Comparison of ENCODE assay signal across 2 cellular contexts in the genomic region with DNA sequence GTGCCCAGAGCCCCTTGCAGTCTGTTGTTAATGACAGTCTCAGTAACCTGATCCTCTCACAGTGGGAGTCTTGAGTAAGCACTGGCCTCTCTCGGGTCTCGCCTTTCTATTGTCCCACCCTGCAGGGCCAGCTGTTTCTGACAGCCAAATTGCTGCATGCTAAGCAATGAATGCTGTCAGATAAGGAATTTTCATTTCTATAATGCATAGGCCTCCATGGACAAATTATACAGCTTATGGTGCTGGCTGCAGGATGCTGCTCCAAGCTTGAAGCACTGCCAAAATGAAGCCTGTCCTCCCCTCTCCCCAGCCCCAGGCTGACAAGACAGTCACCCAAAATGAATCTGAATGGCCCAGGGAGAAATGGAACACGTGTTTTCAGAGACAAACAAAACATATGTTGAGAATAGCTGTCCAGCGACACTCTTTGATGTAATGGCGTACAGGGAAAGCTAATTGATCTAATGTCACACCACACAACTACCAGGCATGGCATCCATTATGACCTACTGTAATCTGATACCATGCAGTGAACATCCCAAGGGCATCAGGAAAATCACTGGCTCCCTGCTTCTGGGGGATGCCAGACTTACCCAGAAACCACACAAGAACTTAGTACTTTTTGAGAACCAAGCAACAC.
TF ChIP-seq lines count a peak whose summit lies in the region.

No MANE protein-coding gene starts in this region.

TF ChIP-seq in GM23338, 12 proteins besides CTCF, POLR2A, EP300 and RAD21:
- TF ChIP-seq JUNB (IDR thresholded peaks at IDR 0.05; ENCODE audit: unreplicated experiment) (no peak), CREB1 (CRISPR knock-in tag; IDR thresholded peaks at IDR 0.05; ENCODE audit: low read depth) (0 out of 2 replicates have a peak, but pooled peaks have one; percentile 43), POLR2AphosphoS5 (IDR thresholded peaks at IDR 0.05; ENCODE audit: low read depth) (no peak)
- TF ChIP-seq, protein P1, sequence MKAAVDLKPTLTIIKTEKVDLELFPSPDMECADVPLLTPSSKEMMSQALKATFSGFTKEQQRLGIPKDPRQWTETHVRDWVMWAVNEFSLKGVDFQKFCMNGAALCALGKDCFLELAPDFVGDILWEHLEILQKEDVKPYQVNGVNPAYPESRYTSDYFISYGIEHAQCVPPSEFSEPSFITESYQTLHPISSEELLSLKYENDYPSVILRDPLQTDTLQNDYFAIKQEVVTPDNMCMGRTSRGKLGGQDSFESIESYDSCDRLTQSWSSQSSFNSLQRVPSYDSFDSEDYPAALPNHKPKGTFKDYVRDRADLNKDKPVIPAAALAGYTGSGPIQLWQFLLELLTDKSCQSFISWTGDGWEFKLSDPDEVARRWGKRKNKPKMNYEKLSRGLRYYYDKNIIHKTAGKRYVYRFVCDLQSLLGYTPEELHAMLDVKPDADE (IDR thresholded peaks at IDR 0.05) = no peak
- TF ChIP-seq, protein P2, sequence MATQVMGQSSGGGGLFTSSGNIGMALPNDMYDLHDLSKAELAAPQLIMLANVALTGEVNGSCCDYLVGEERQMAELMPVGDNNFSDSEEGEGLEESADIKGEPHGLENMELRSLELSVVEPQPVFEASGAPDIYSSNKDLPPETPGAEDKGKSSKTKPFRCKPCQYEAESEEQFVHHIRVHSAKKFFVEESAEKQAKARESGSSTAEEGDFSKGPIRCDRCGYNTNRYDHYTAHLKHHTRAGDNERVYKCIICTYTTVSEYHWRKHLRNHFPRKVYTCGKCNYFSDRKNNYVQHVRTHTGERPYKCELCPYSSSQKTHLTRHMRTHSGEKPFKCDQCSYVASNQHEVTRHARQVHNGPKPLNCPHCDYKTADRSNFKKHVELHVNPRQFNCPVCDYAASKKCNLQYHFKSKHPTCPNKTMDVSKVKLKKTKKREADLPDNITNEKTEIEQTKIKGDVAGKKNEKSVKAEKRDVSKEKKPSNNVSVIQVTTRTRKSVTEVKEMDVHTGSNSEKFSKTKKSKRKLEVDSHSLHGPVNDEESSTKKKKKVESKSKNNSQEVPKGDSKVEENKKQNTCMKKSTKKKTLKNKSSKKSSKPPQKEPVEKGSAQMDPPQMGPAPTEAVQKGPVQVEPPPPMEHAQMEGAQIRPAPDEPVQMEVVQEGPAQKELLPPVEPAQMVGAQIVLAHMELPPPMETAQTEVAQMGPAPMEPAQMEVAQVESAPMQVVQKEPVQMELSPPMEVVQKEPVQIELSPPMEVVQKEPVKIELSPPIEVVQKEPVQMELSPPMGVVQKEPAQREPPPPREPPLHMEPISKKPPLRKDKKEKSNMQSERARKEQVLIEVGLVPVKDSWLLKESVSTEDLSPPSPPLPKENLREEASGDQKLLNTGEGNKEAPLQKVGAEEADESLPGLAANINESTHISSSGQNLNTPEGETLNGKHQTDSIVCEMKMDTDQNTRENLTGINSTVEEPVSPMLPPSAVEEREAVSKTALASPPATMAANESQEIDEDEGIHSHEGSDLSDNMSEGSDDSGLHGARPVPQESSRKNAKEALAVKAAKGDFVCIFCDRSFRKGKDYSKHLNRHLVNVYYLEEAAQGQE (IDR thresholded peaks at IDR 0.05; ENCODE audit: unreplicated experiment) = no peak

TF ChIP-seq in H1, 55 proteins besides CTCF, POLR2A, EP300 and RAD21 (continues in another document):
- TF ChIP-seq RXRA (IDR thresholded peaks at IDR 0.05; ENCODE audit: insufficient read depth, low read depth, low read length) = no peak
- TF ChIP-seq SIRT6 (IDR thresholded peaks at IDR 0.05; ENCODE audit: low read length) = no peak
- no peak for TF ChIP-seq NRF1 (IDR thresholded peaks at IDR 0.05; ENCODE audit: low read depth, low read length)
- TF ChIP-seq BACH1 (IDR thresholded peaks at IDR 0.05; ENCODE audit: low read length) = no peak
- peak; percentile 39; the same call in 1 of the 2 replicates for TF ChIP-seq TEAD4 (IDR thresholded peaks at IDR 0.05; ENCODE audit: low read depth, low read length)
- no peak for TF ChIP-seq CHD2 (IDR thresholded peaks at IDR 0.05; ENCODE audit: low read length)
- no peak for TF ChIP-seq MAFK (IDR thresholded peaks at IDR 0.05; ENCODE audit: low read depth, low read length)
- no peak for TF ChIP-seq SP2 (IDR thresholded peaks at IDR 0.05; ENCODE audit: low read length)
- TF ChIP-seq, protein P3, sequence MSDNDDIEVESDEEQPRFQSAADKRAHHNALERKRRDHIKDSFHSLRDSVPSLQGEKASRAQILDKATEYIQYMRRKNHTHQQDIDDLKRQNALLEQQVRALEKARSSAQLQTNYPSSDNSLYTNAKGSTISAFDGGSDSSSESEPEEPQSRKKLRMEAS (IDR thresholded peaks at IDR 0.05) = peak; percentile 82
- peak; percentile 61 for TF ChIP-seq CEBPB (IDR thresholded peaks at IDR 0.05; ENCODE audit: low read depth, low read length)
- TF ChIP-seq SIX5 (IDR thresholded peaks at IDR 0.05; ENCODE audit: low read depth, low read length) = peak; percentile 26; the same call in 1 of the 2 replicates
- no peak for TF ChIP-seq POLR2AphosphoS5 (IDR thresholded peaks at IDR 0.05; ENCODE audit: low read depth, low read length)
- no peak for TF ChIP-seq SUZ12 (IDR thresholded peaks at IDR 0.05; ENCODE audit: low read length)
- TF ChIP-seq TBP (IDR thresholded peaks at IDR 0.05; ENCODE audit: low read depth, low read length) = no peak
- TF ChIP-seq CREB1 (IDR thresholded peaks at IDR 0.05) = no peak
- 0 out of 2 replicates have a peak, but pooled peaks have one; percentile 4 for TF ChIP-seq POU5F1 (IDR thresholded peaks at IDR 0.05; ENCODE audit: low read depth, low read length)
- TF ChIP-seq CHD1 (IDR thresholded peaks at IDR 0.05; ENCODE audit: low read depth, low read length) = no peak
- no peak for TF ChIP-seq RFX5 (IDR thresholded peaks at IDR 0.05; ENCODE audit: borderline replicate concordance, low read depth, low read length)
- no peak for TF ChIP-seq KDM4A (IDR thresholded peaks at IDR 0.05; ENCODE audit: low read depth, low read length, severe bottlenecking)
- TF ChIP-seq, protein P4, sequence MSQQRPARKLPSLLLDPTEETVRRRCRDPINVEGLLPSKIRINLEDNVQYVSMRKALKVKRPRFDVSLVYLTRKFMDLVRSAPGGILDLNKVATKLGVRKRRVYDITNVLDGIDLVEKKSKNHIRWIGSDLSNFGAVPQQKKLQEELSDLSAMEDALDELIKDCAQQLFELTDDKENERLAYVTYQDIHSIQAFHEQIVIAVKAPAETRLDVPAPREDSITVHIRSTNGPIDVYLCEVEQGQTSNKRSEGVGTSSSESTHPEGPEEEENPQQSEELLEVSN (IDR thresholded peaks at IDR 0.05) = no peak
- TF ChIP-seq SRF (IDR thresholded peaks at IDR 0.05; ENCODE audit: low read depth, low read length) = no peak
- no peak for TF ChIP-seq KDM5A (IDR thresholded peaks at IDR 0.05; ENCODE audit: low read length)
- no peak for TF ChIP-seq ASH2L (IDR thresholded peaks at IDR 0.05; ENCODE audit: low read length)
- TF ChIP-seq SAP30 (IDR thresholded peaks at IDR 0.05; ENCODE audit: insufficient read depth, insufficient replicate concordance, low read length) = peak; percentile 100
- peak; percentile 55 for TF ChIP-seq NANOG (IDR thresholded peaks at IDR 0.05; ENCODE audit: insufficient read depth, low read depth, low read length, poor library complexity, severe bottlenecking)
- TF ChIP-seq EZH2 (IDR thresholded peaks at IDR 0.05; ENCODE audit: low read depth, low read length, severe bottlenecking) = no peak
- TF ChIP-seq TCF12 (IDR thresholded peaks at IDR 0.05; ENCODE audit: low read depth, low read length) = peak; percentile 74; the same call in 1 of the 2 replicates
- no peak for TF ChIP-seq CBX8 (IDR thresholded peaks at IDR 0.05; ENCODE audit: borderline replicate concordance, low read depth, low read length)
- TF ChIP-seq GTF2F1 (IDR thresholded peaks at IDR 0.05; ENCODE audit: borderline replicate concordance, low read depth, low read length) = no peak
- peak; percentile 96 to 98 for TF ChIP-seq HDAC2 (IDR thresholded peaks at IDR 0.05; ENCODE audit: borderline replicate concordance in 1 of 2, low read depth in 2 of 2, low read length in 2 of 2)
- no peak for TF ChIP-seq PHF8 (conservative IDR thresholded peaks at IDR 0.05; ENCODE audit: low read depth, low read length)
- no peak for TF ChIP-seq BRCA1 (IDR thresholded peaks at IDR 0.05; ENCODE audit: low read depth, low read length)
- TF ChIP-seq, protein P5, sequence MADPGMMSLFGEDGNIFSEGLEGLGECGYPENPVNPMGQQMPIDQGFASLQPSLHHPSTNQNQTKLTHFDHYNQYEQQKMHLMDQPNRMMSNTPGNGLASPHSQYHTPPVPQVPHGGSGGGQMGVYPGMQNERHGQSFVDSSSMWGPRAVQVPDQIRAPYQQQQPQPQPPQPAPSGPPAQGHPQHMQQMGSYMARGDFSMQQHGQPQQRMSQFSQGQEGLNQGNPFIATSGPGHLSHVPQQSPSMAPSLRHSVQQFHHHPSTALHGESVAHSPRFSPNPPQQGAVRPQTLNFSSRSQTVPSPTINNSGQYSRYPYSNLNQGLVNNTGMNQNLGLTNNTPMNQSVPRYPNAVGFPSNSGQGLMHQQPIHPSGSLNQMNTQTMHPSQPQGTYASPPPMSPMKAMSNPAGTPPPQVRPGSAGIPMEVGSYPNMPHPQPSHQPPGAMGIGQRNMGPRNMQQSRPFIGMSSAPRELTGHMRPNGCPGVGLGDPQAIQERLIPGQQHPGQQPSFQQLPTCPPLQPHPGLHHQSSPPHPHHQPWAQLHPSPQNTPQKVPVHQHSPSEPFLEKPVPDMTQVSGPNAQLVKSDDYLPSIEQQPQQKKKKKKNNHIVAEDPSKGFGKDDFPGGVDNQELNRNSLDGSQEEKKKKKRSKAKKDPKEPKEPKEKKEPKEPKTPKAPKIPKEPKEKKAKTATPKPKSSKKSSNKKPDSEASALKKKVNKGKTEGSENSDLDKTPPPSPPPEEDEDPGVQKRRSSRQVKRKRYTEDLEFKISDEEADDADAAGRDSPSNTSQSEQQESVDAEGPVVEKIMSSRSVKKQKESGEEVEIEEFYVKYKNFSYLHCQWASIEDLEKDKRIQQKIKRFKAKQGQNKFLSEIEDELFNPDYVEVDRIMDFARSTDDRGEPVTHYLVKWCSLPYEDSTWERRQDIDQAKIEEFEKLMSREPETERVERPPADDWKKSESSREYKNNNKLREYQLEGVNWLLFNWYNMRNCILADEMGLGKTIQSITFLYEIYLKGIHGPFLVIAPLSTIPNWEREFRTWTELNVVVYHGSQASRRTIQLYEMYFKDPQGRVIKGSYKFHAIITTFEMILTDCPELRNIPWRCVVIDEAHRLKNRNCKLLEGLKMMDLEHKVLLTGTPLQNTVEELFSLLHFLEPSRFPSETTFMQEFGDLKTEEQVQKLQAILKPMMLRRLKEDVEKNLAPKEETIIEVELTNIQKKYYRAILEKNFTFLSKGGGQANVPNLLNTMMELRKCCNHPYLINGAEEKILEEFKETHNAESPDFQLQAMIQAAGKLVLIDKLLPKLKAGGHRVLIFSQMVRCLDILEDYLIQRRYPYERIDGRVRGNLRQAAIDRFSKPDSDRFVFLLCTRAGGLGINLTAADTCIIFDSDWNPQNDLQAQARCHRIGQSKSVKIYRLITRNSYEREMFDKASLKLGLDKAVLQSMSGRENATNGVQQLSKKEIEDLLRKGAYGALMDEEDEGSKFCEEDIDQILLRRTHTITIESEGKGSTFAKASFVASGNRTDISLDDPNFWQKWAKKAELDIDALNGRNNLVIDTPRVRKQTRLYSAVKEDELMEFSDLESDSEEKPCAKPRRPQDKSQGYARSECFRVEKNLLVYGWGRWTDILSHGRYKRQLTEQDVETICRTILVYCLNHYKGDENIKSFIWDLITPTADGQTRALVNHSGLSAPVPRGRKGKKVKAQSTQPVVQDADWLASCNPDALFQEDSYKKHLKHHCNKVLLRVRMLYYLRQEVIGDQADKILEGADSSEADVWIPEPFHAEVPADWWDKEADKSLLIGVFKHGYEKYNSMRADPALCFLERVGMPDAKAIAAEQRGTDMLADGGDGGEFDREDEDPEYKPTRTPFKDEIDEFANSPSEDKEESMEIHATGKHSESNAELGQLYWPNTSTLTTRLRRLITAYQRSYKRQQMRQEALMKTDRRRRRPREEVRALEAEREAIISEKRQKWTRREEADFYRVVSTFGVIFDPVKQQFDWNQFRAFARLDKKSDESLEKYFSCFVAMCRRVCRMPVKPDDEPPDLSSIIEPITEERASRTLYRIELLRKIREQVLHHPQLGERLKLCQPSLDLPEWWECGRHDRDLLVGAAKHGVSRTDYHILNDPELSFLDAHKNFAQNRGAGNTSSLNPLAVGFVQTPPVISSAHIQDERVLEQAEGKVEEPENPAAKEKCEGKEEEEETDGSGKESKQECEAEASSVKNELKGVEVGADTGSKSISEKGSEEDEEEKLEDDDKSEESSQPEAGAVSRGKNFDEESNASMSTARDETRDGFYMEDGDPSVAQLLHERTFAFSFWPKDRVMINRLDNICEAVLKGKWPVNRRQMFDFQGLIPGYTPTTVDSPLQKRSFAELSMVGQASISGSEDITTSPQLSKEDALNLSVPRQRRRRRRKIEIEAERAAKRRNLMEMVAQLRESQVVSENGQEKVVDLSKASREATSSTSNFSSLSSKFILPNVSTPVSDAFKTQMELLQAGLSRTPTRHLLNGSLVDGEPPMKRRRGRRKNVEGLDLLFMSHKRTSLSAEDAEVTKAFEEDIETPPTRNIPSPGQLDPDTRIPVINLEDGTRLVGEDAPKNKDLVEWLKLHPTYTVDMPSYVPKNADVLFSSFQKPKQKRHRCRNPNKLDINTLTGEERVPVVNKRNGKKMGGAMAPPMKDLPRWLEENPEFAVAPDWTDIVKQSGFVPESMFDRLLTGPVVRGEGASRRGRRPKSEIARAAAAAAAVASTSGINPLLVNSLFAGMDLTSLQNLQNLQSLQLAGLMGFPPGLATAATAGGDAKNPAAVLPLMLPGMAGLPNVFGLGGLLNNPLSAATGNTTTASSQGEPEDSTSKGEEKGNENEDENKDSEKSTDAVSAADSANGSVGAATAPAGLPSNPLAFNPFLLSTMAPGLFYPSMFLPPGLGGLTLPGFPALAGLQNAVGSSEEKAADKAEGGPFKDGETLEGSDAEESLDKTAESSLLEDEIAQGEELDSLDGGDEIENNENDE (IDR thresholded peaks at IDR 0.05; ENCODE audit: insufficient replicate concordance, low read length) = no peak
- no peak for TF ChIP-seq SP4 (IDR thresholded peaks at IDR 0.05; ENCODE audit: low read length)
- no peak for TF ChIP-seq RBBP5 (IDR thresholded peaks at IDR 0.05; ENCODE audit: borderline replicate concordance, low read depth, low read length)
- peak; percentile 100 for TF ChIP-seq SIN3A (conservative IDR thresholded peaks at IDR 0.05 in 1 of 2, IDR thresholded peaks at IDR 0.05 in 1 of 2; ENCODE audit: low read depth in 1 of 2, low read length in 2 of 2)
- TF ChIP-seq GABPA (IDR thresholded peaks at IDR 0.05; ENCODE audit: borderline replicate concordance, insufficient read depth, low read length) = no peak
- no peak for TF ChIP-seq EGR1 (IDR thresholded peaks at IDR 0.05; ENCODE audit: borderline replicate concordance, low read depth, low read length)
- TF ChIP-seq, protein P6, sequence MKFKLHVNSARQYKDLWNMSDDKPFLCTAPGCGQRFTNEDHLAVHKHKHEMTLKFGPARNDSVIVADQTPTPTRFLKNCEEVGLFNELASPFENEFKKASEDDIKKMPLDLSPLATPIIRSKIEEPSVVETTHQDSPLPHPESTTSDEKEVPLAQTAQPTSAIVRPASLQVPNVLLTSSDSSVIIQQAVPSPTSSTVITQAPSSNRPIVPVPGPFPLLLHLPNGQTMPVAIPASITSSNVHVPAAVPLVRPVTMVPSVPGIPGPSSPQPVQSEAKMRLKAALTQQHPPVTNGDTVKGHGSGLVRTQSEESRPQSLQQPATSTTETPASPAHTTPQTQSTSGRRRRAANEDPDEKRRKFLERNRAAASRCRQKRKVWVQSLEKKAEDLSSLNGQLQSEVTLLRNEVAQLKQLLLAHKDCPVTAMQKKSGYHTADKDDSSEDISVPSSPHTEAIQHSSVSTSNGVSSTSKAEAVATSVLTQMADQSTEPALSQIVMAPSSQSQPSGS (IDR thresholded peaks at IDR 0.05; ENCODE audit: low read length) = 0 out of 2 replicates have a peak, but pooled peaks have one; percentile 43
- no peak; the same call in 1 of the 2 replicates for TF ChIP-seq YY1 (IDR thresholded peaks at IDR 0.05; ENCODE audit: low read depth, low read length)
